In the genomic region with DNA sequence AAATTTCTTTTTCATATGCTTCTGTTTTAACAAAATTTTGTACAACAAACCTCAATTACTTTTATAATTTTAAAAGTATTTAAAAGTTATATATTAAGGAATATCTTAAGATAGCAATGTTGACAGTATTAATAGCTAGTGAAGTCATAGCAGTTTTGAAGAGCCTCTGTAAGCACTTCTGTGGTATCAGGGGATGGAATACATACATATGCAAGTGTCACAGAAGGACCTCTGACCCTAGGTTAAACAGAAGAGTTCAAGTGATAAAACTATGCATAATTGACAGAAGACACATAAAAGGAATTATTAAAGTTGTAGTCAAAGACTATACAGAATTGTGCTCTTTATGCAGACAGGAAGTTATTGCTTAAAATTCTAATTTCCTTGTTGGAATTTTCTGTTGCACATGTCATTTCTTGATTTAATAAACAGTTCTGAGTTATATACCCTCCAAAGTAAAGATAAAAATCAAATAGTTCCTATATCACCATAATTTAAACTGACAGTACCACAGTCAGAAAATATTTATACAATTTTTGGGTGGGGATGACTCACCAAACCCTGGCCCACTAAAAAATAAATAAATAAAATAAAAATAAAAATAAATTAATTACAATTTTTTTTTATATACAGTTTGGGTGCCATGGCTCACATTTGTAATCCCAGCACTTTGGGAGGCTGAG, we compare ENCODE assay signal across 18 cellular contexts. TPM values are rescaled to one million over a fixed set of nuclear protein-coding genes. Genes with fewer than 3 reads are reported as not detected.
DNase-seq lines count a peak whose midpoint lies in the region; ATAC-seq and TF ChIP-seq lines count a peak whose summit lies in the region.
"Had no signal": no experiment of that assay in that cellular context is flagged by ENCODE, and none has a peak within 500 bp of the region (broad histone marks: within the 10 kb centered on the region; RNA-seq: fewer than 3 reads in every experiment).

No MANE protein-coding gene starts in this region.

- no peaks in the 10 kb centered on the region for H3K27me3 Mint-ChIP-seq in chondrocyte (ENCODE audit: low read depth)
- H3K27me3 Mint-ChIP-seq: B cell; CD4-positive, CD25-positive, alpha-beta regulatory T cell had no signal

- dilution Hi-C loops in IMR-90 (cut with HindIII; ENCODE audit: low sequenced_read_pairs, unreplicated experiment): no loop called here

- H2BK20ac ChIP-seq in IMR-90 (ENCODE audit: low read depth, low read length): no peak overlapping the region

- H4K20me1 ChIP-seq in IMR-90 (ENCODE audit: insufficient read depth, low read length) (no peaks in the 10 kb centered on the region), SU-DHL-6 (ENCODE audit: low read depth, low read length) (no peaks in the 10 kb centered on the region)

- no peak overlapping the region; the same call in 1 of the 2 replicates for H3K18ac ChIP-seq in IMR-90 (ENCODE audit: low read depth, low read length)

- in situ Hi-C loops in IMR-90 (cut with MboI; ENCODE audit: low sequenced_read_pairs): no loop called here

- H4K91ac ChIP-seq in IMR-90 (ENCODE audit: insufficient read depth, low read depth, low read length): no peak overlapping the region

- H3K4ac ChIP-seq in IMR-90 (ENCODE audit: low read depth, low read length): no peak overlapping the region

- H3K4me3 Mint-ChIP-seq in chondrocyte (ENCODE audit: unreplicated experiment): no peak overlapping the region
- H3K4me3 Mint-ChIP-seq: B cell; CD4-positive, CD25-positive, alpha-beta regulatory T cell had no signal

- H3K4me2 ChIP-seq in IMR-90 (ENCODE audit: low read depth, low read length) (no peak overlapping the region), SU-DHL-6 (ENCODE audit: low read depth, low read length, poor library complexity, severe bottlenecking) (no peak overlapping the region)

- H2BK15ac ChIP-seq in IMR-90 (ENCODE audit: low read depth, low read length): no peak overlapping the region

- CTCF ChIA-PET in IMR-90 (lab: Yijun Ruan, JAX): no interaction called here

- H3K27me3 ChIP-seq in IMR-90 (ENCODE audit: control insufficient read depth, insufficient read depth, low read length) (no peaks in the 10 kb centered on the region), SU-DHL-6 (ENCODE audit: low read length) (no peaks in the 10 kb centered on the region)

- peak overlapping the region; percentile 58 for H2BK5ac ChIP-seq in IMR-90 (ENCODE audit: low read depth, low read length, poor library complexity, severe bottlenecking)

- H3K79me2 ChIP-seq in SU-DHL-6 (ENCODE audit: insufficient read depth, low read length): no peaks in the 10 kb centered on the region

- intact Hi-C loops in IMR-90 (cut with micrococcal nuclease): no loop called here

- H3K14ac ChIP-seq in IMR-90 (replicated peaks; ENCODE audit: low read depth, low read length): no peak overlapping the region; the same call in 1 of the 2 replicates

- H3K9ac ChIP-seq in IMR-90 (ENCODE audit: low read depth, low read length): no peak overlapping the region
- no peak overlapping the region for H3K9ac ChIP-seq in SU-DHL-6 (ENCODE audit: low read length)

- no peaks in the 10 kb centered on the region for H3K36me3 Mint-ChIP-seq in chondrocyte (ENCODE audit: low read depth)

- H3K27ac ChIP-seq in IMR-90 (ENCODE audit: insufficient read depth, low read length) (no peak overlapping the region), SU-DHL-6 (ENCODE audit: low read depth, low read length) (peak overlapping the region; percentile 20; the same call in 1 of the 2 replicates)

- ATAC-seq in IMR-90 (ENCODE audit: low read depth) (no peak), GM19351 (IDR thresholded peaks at IDR 0.05; ENCODE audit: unreplicated experiment) (no peak)
- ATAC-seq: PC-3 had no signal

- 0 out of 2 replicates have a peak overlapping the region, but pooled peaks have one; percentile 11 for H3K56ac ChIP-seq in IMR-90 (ENCODE audit: extremely low read depth, insufficient read depth, low read length)

- peak overlapping the region; percentile 15 for H3K27ac Mint-ChIP-seq in chondrocyte (ENCODE audit: unreplicated experiment)
- H3K27ac Mint-ChIP-seq: B cell; CD4-positive, CD25-positive, alpha-beta regulatory T cell had no signal

- H3K36me3 ChIP-seq in IMR-90 (ENCODE audit: control insufficient read depth, insufficient read depth, low read length) (peaks cover 3% of the 10 kb centered on the region), SU-DHL-6 (ENCODE audit: low read length) (no peaks in the 10 kb centered on the region)

- POLR2A ChIA-PET in IMR-90 (lab: Charles Lee; ENCODE audit: unreplicated experiment): no interaction called here

- no peaks in the 10 kb centered on the region for H3K79me1 ChIP-seq in IMR-90 (ENCODE audit: low read depth in 1 of 2, low read length in 2 of 2)

- TF ChIP-seq CTCF in IMR-90 (conservative IDR thresholded peaks at IDR 0.05; ENCODE audit: low read depth, low read length): no peak
- no peak for TF ChIP-seq CTCF in SU-DHL-6 (IDR thresholded peaks at IDR 0.05; ENCODE audit: insufficient read depth, low read length, poor library complexity, severe bottlenecking)
- no peak for TF ChIP-seq CTCF in chondrocyte (IDR thresholded peaks at IDR 0.05)

- no peaks in the 10 kb centered on the region for H3K9me3 ChIP-seq in IMR-90 (ENCODE audit: control insufficient read depth, insufficient read depth, low read length)
- H3K9me3 ChIP-seq in SU-DHL-6 (ENCODE audit: insufficient read depth, low read length): no peaks in the 10 kb centered on the region

- TF ChIP-seq POLR2A in IMR-90 (IDR thresholded peaks at IDR 0.05; ENCODE audit: low read depth, low read length): no peak

- H4K8ac ChIP-seq in IMR-90 (ENCODE audit: low read depth in 2 of 2, low read length in 2 of 2): no peak overlapping the region

- H2AFZ ChIP-seq in IMR-90 (replicated peaks; ENCODE audit: low read length, poor library complexity) (no peak overlapping the region), SU-DHL-6 (ENCODE audit: low read depth, low read length, severe bottlenecking) (no peak overlapping the region)

- DNase-seq in EH (ENCODE audit: low read depth): peak; percentile 64
- DNase-seq in IMR-90: no peak
- no peak for DNase-seq in chondrocyte (ENCODE audit: low spot score)
- DNase-seq in GDM1 (lab: John Stamatoyannopoulos, UW): no peak
- DNase-seq in inferior parietal cortex (ENCODE audit: extremely low spot score): no peak
- DNase-seq in NCI-H187 treated with DMSO at 0.1 percent for 48 hours (lab: John Stamatoyannopoulos, UW): no peak
- DNase-seq: ACHN; CD4-positive, CD25-positive, alpha-beta regulatory T cell; DMS79; GOT3; NCI-H1436; NCI-H2029 treated with DMSO at 0.1 percent for 48 hours; NCI-H2171 treated with DMSO at 0.1 percent for 48 hours; NCI-H748 treated with DMSO at 0.1 percent for 48 hours; PC-3 had no signal

- TF ChIP-seq RAD21 in IMR-90 (IDR thresholded peaks at IDR 0.05; ENCODE audit: low read length): no peak

- H3K9me3 Mint-ChIP-seq in chondrocyte (ENCODE audit: low read depth): no peaks in the 10 kb centered on the region
- H3K9me3 Mint-ChIP-seq: CD4-positive, CD25-positive, alpha-beta regulatory T cell had no signal

- BruUV-seq in IMR-90 (replicated peaks; lab: Mats Ljungman, UMichigan): no TSS peak

- peaks cover 4% of the 10 kb centered on the region; the same call in 1 of the 2 replicates for H3K4me1 ChIP-seq in IMR-90 (ENCODE audit: control insufficient read depth, insufficient read depth, low read length)

- no peak overlapping the region for H2BK120ac ChIP-seq in IMR-90 (ENCODE audit: low read depth, low read length)

- H4K5ac ChIP-seq in IMR-90 (ENCODE audit: low read depth, low read length): no peak overlapping the region

- no peaks in the 10 kb centered on the region for H3K9me2 ChIP-seq in SU-DHL-6 (replicated peaks; ENCODE audit: insufficient read depth, low read length)

- no peak overlapping the region for H2AK9ac ChIP-seq in IMR-90 (replicated peaks; ENCODE audit: low read depth, low read length, poor library complexity)

- peaks cover 22% of the 10 kb centered on the region for H3K4me1 Mint-ChIP-seq in chondrocyte (ENCODE audit: low read depth)
- H3K4me1 Mint-ChIP-seq: B cell had no signal

- no peak overlapping the region for H2AK5ac ChIP-seq in IMR-90 (ENCODE audit: low read depth, low read length)

- H3K23ac ChIP-seq in IMR-90 (ENCODE audit: low read depth, low read length): no peak overlapping the region

- peaks cover 11% of the 10 kb centered on the region; the same call in 1 of the 2 replicates for H3F3A ChIP-seq in SU-DHL-6 (ENCODE audit: insufficient read depth)

- H3K4me3 ChIP-seq in IMR-90 (ENCODE audit: insufficient read depth, low read depth, low read length): no peak overlapping the region
- H3K4me3 ChIP-seq in SU-DHL-6 (ENCODE audit: insufficient read depth, low read length, poor library complexity, severe bottlenecking): no peak overlapping the region

- H3K9me1 ChIP-seq in IMR-90 (ENCODE audit: insufficient read depth, low read length): 0 out of 2 replicates have a peak, but pooled peaks cover 3% of the 10 kb centered on the region

TF ChIP-seq in IMR-90, 13 proteins besides CTCF, POLR2A, EP300 and RAD21 (continues in another document):
- TF ChIP-seq CHD1 (IDR thresholded peaks at IDR 0.05; ENCODE audit: low read depth, low read length): no peak
- TF ChIP-seq RFX5 (IDR thresholded peaks at IDR 0.05; ENCODE audit: low read depth, low read length): no peak
- no peak for TF ChIP-seq SMC3 (IDR thresholded peaks at IDR 0.05; ENCODE audit: low read depth, low read length)
- TF ChIP-seq MAFK (IDR thresholded peaks at IDR 0.05; ENCODE audit: low read depth, low read length): no peak
- no peak for TF ChIP-seq BHLHE40 (IDR thresholded peaks at IDR 0.05; ENCODE audit: low read depth, low read length)
- TF ChIP-seq FOS (IDR thresholded peaks at IDR 0.05; ENCODE audit: low read depth, low read length): no peak

RNA-seq across cellular contexts. Expression of a gene that starts 27.1 kb away (rescaled TPM):
- total RNA-seq in IMR-90 (2012; rRNA removed) (10.6 and 15.8 TPM in 2 replicates), chondrocyte (20.3 to 22.7 TPM (median 20.4 TPM) in 3 replicates)
- polyA plus RNA-seq in IMR-90 (2012; rRNA removed): 3.7 and 4.6 TPM in 2 replicates
- polyA plus RNA-seq in IMR-90 (2012; cell fraction: cytosol; rRNA removed): 0.70 and 1.5 TPM in 2 replicates
- polyA plus RNA-seq in IMR-90 (2012; cell fraction: nucleus; rRNA removed; ENCODE audit: low replicate concordance): 0.28 and 2.5 TPM in 2 replicates

RNA-seq across cellular contexts. Expression of a gene that starts 35.4 kb away (rescaled TPM):
- total RNA-seq in IMR-90 (2012; rRNA removed) (14.2 and 19.9 TPM in 2 replicates), chondrocyte (11.8 to 17.2 TPM (median 15.1 TPM) in 3 replicates)
- polyA plus RNA-seq in IMR-90 (2012; rRNA removed): 31.8 and 33.6 TPM in 2 replicates
- polyA plus RNA-seq in IMR-90 (2012; cell fraction: cytosol; rRNA removed): 15.4 and 24.5 TPM in 2 replicates
- polyA plus RNA-seq in IMR-90 (2012; cell fraction: nucleus; rRNA removed; ENCODE audit: low replicate concordance): 3.3 and 15.9 TPM in 2 replicates

RNA-seq across cellular contexts. Expression of a gene that starts 37.1 kb away (rescaled TPM):
- total RNA-seq in IMR-90 (2012; rRNA removed): 57.4 and 83.6 TPM in 2 replicates
- polyA plus RNA-seq in IMR-90 (2012; rRNA removed): 24.0 and 31.5 TPM in 2 replicates
- 7.6 and 13.7 TPM in 2 replicates for polyA plus RNA-seq in IMR-90 (2012; cell fraction: cytosol; rRNA removed)
- 12.7 and 65.0 TPM in 2 replicates for polyA plus RNA-seq in IMR-90 (2012; cell fraction: nucleus; rRNA removed; ENCODE audit: low replicate concordance)
- total RNA-seq in chondrocyte: 82.5 to 85.5 TPM (median 84.0 TPM) in 3 replicates
